Comparison of ENCODE assay signal across 1 cellular context in genomic region chr10:101066146-101066889, GRCh38.
A peak's percentile ranks its signal among the peaks of the same experiment; 100 is the strongest.
TF ChIP-seq lines count a peak whose summit lies in the region.

No MANE protein-coding gene starts in this region.

TF ChIP-seq in HEK293, 187 proteins besides CTCF, POLR2A, EP300 and RAD21 (continued from another document and continues in another):
- TF ChIP-seq ZSCAN30 (tag by site-specific recombination; IDR thresholded peaks at IDR 0.05) (peak; percentile 61), ZEB2 (tag by site-specific recombination; IDR thresholded peaks at IDR 0.05) (peak; percentile 89), ZNF2 (tag by site-specific recombination; IDR thresholded peaks at IDR 0.05) (peak; percentile 69), ZBTB6 (tag by site-specific recombination; IDR thresholded peaks at IDR 0.05) (peak; percentile 57; the same call in 1 of the 2 replicates), PRDM1 (tag by site-specific recombination; IDR thresholded peaks at IDR 0.05) (no peak), ZFP69B (tag by site-specific recombination; IDR thresholded peaks at IDR 0.05) (peak; percentile 89), ZNF211 (tag by site-specific recombination; IDR thresholded peaks at IDR 0.05; ENCODE audit: low read depth) (no peak), ZNF10 (tag by site-specific recombination; IDR thresholded peaks at IDR 0.05) (peak; percentile 95), ZNF585B (tag by site-specific recombination; IDR thresholded peaks at IDR 0.05) (no peak), ZNF76 (tag by site-specific recombination; IDR thresholded peaks at IDR 0.05; ENCODE audit: borderline replicate concordance, low read depth) (no peak; the same call in 1 of the 2 replicates), ZNF645 (tag by site-specific recombination; IDR thresholded peaks at IDR 0.05) (no peak), ZNF670 (tag by site-specific recombination; IDR thresholded peaks at IDR 0.05; ENCODE audit: low read depth) (no peak), ZNF324 (tag by site-specific recombination; IDR thresholded peaks at IDR 0.05) (no peak; the same call in 1 of the 2 replicates), KLF1 (tag by site-specific recombination; IDR thresholded peaks at IDR 0.05) (peak; percentile 92), ZNF132 (tag by site-specific recombination; IDR thresholded peaks at IDR 0.05; ENCODE audit: borderline replicate concordance) (no peak), PRDM2 (tag by site-specific recombination; IDR thresholded peaks at IDR 0.05; ENCODE audit: borderline replicate concordance) (no peak), ZNF239 (tag by site-specific recombination; IDR thresholded peaks at IDR 0.05) (0 out of 2 replicates have a peak, but pooled peaks have one; percentile 5), ZNF148 (tag by site-specific recombination; IDR thresholded peaks at IDR 0.05; ENCODE audit: borderline replicate concordance) (no peak), ZNF292 (tag by site-specific recombination; IDR thresholded peaks at IDR 0.05; ENCODE audit: borderline replicate concordance, low read depth) (no peak), ZNF623 (tag by site-specific recombination; IDR thresholded peaks at IDR 0.05) (no peak), ZNF335 (tag by site-specific recombination; conservative IDR thresholded peaks at IDR 0.05) (peak; percentile 85), PATZ1 (tag by site-specific recombination; IDR thresholded peaks at IDR 0.05) (peak; percentile 96), SCRT2 (tag by site-specific recombination; IDR thresholded peaks at IDR 0.05) (peak; percentile 20; the same call in 1 of the 2 replicates), ZNF174 (tag by site-specific recombination; IDR thresholded peaks at IDR 0.05) (no peak), SP2 (tag by site-specific recombination; IDR thresholded peaks at IDR 0.05) (peak; percentile 78), ZNF341 (tag by site-specific recombination; IDR thresholded peaks at IDR 0.05; ENCODE audit: low read depth) (peak; percentile 97), ZNF175 (tag by site-specific recombination; IDR thresholded peaks at IDR 0.05) (no peak), ZNF660 (tag by site-specific recombination; IDR thresholded peaks at IDR 0.05) (peak; percentile 49; the same call in 1 of the 2 replicates), ZXDB (tag by site-specific recombination; IDR thresholded peaks at IDR 0.05) (peak; percentile 87), KLF10 (tag by site-specific recombination; IDR thresholded peaks at IDR 0.05) (peak; percentile 98), YY2 (tag by site-specific recombination; IDR thresholded peaks at IDR 0.05) (no peak), BCL11B (tag by site-specific recombination; IDR thresholded peaks at IDR 0.05; ENCODE audit: low read depth) (0 out of 2 replicates have a peak, but pooled peaks have one; percentile 69), ZNF830 (tag by site-specific recombination; IDR thresholded peaks at IDR 0.05; ENCODE audit: low read depth) (no peak), ZNF280D (tag by site-specific recombination; IDR thresholded peaks at IDR 0.05) (no peak), ZNF169 (tag by site-specific recombination; IDR thresholded peaks at IDR 0.05) (no peak), ZNF121 (tag by site-specific recombination; IDR thresholded peaks at IDR 0.05) (no peak; the same call in 1 of the 2 replicates), ZNF510 (tag by site-specific recombination; IDR thresholded peaks at IDR 0.05; ENCODE audit: insufficient replicate concordance) (no peak), ZBTB21 (tag by site-specific recombination; IDR thresholded peaks at IDR 0.05) (0 out of 2 replicates have a peak, but pooled peaks have one; percentile 28), ZFP3 (tag by site-specific recombination; IDR thresholded peaks at IDR 0.05; ENCODE audit: low read depth) (no peak), ZNF747 (tag by site-specific recombination; IDR thresholded peaks at IDR 0.05) (no peak), MEIS1 (CRISPR knock-in tag; IDR thresholded peaks at IDR 0.05; ENCODE audit: borderline replicate concordance) (no peak), ZNF530 (tag by site-specific recombination; IDR thresholded peaks at IDR 0.05; ENCODE audit: low read depth) (no peak), ZSCAN18 (tag by site-specific recombination; IDR thresholded peaks at IDR 0.05) (no peak), ZFP41 (tag by site-specific recombination; IDR thresholded peaks at IDR 0.05; ENCODE audit: borderline replicate concordance) (no peak), OVOL3 (tag by site-specific recombination; IDR thresholded peaks at IDR 0.05) (no peak), ZBTB26 (tag by site-specific recombination; optimal IDR thresholded peaks at IDR 0.05) (peak; percentile 75), ZNF24 (tag by site-specific recombination; IDR thresholded peaks at IDR 0.05) (no peak; the same call in 1 of the 2 replicates), ZNF654 (tag by site-specific recombination; IDR thresholded peaks at IDR 0.05; ENCODE audit: low read depth) (peak; percentile 23; the same call in 1 of the 2 replicates)
